ENCODE assay signal across 24 cellular contexts in genomic region chr13:62331384-62331783, GRCh38.
DNase-seq lines count a peak whose midpoint lies in the region; ATAC-seq, FAIRE-seq and TF ChIP-seq lines count a peak whose summit lies in the region.
"Had no signal": no experiment of that assay in that cellular context is flagged by ENCODE, and none has a peak within 500 bp of the region (broad histone marks: within the 10 kb centered on the region; RNA-seq: fewer than 3 reads in every experiment).

No MANE protein-coding gene starts in this region.

- no peaks in the 10 kb centered on the region for H3K79me2 ChIP-seq in OCI-LY3 (ENCODE audit: low read length)

- H2AFZ ChIP-seq in OCI-LY3 (ENCODE audit: low read depth, low read length) = no peak overlapping the region

- no peak for ATAC-seq in GM21515 (IDR thresholded peaks at IDR 0.05; ENCODE audit: unreplicated experiment)

- H3K27me3 ChIP-seq in OCI-LY3 (ENCODE audit: low read depth, low read length) = no peaks in the 10 kb centered on the region
- H3K27me3 ChIP-seq: BE2C, BLaER1 had no signal

- no peaks in the 10 kb centered on the region for H3K9me3 ChIP-seq in OCI-LY3 (ENCODE audit: insufficient read depth, low read length)
- H3K9me3 ChIP-seq: BE2C, BLaER1 had no signal

- no peaks in the 10 kb centered on the region for H3K36me3 ChIP-seq in OCI-LY3 (replicated peaks; ENCODE audit: low read depth, low read length)
- H3K36me3 ChIP-seq: BE2C, BLaER1 had no signal

- CTCF ChIA-PET in HEK293T (lab: Yijun Ruan, JAX) = no interaction called here

- H3K27ac ChIP-seq in OCI-LY3 (ENCODE audit: low read length) = no peak overlapping the region
- H3K27ac ChIP-seq: 22Rv1, BLaER1 had no signal

- no peak overlapping the region for H3K9ac ChIP-seq in OCI-LY3 (ENCODE audit: low read length)
- H3K9ac ChIP-seq: BLaER1 had no signal

- FAIRE-seq in G401.6 (lab: Jason Lieb, UNC) = peak; percentile 46
- FAIRE-seq: A204.1, GM12891, GM19239 had no signal

- no peak for TF ChIP-seq CTCF in OCI-LY3 (IDR thresholded peaks at IDR 0.05; ENCODE audit: low read depth, low read length)

- H3K4me1 ChIP-seq in OCI-LY3 (ENCODE audit: low read length) = peaks cover 9% of the 10 kb centered on the region
- H3K4me1 ChIP-seq: BE2C, BLaER1 had no signal

- peak overlapping the region; percentile 14 for H3K4me2 ChIP-seq in OCI-LY3 (ENCODE audit: low read length)
- H3K4me2 ChIP-seq: BLaER1 had no signal

- DNase-seq in HEK293T (ENCODE audit: extremely low spot score) (no peak), A172 (ENCODE audit: low spot score) (no peak), putamen (ENCODE audit: low spot score) (no peak)
- DNase-seq: ACHN; BE2C; C1 segment of cervical spinal cord; CD4-positive, alpha-beta memory T cell; CD4-positive, CD25-positive, alpha-beta regulatory T cell; CD8-positive, alpha-beta memory T cell; COR-L47; DMS 273 treated with DMSO at 0.1 percent for 48 hours; DMS153; DMS79; DND-41; EL; GF-D8 had no signal

- POLR2A ChIA-PET in HEK293T (lab: Yijun Ruan, JAX) = no interaction called here

- H4K20me1 ChIP-seq in OCI-LY3 (ENCODE audit: insufficient read depth, low read length) = no peaks in the 10 kb centered on the region
- H4K20me1 ChIP-seq: BLaER1 had no signal

- no peak overlapping the region for H3K4me3 ChIP-seq in OCI-LY3 (ENCODE audit: low read length)
- H3K4me3 ChIP-seq: BLaER1 had no signal

TF ChIP-seq in HEK293T, 16 proteins besides CTCF, POLR2A, EP300 and RAD21:
- TF ChIP-seq LEF1 (IDR thresholded peaks at IDR 0.05; ENCODE audit: borderline replicate concordance) (no peak), FOXK2 (IDR thresholded peaks at IDR 0.05) (no peak), HDGF (IDR thresholded peaks at IDR 0.05; ENCODE audit: borderline replicate concordance) (no peak), FOXA1 (IDR thresholded peaks at IDR 0.05) (no peak), FOXM1 (IDR thresholded peaks at IDR 0.05; ENCODE audit: borderline replicate concordance) (no peak), ZNF384 (IDR thresholded peaks at IDR 0.05) (no peak), ARNT (IDR thresholded peaks at IDR 0.05) (no peak), BHLHE40 (IDR thresholded peaks at IDR 0.05; ENCODE audit: borderline replicate concordance) (no peak), NFRKB (IDR thresholded peaks at IDR 0.05) (peak; percentile 15; the same call in 1 of the 2 replicates), SP1 (IDR thresholded peaks at IDR 0.05) (no peak), SUZ12 (IDR thresholded peaks at IDR 0.05) (peak; percentile 57; the same call in 1 of the 2 replicates), TARDBP (IDR thresholded peaks at IDR 0.05) (no peak)
